36 cellular contexts compared by ENCODE assay signal in the genomic region with DNA sequence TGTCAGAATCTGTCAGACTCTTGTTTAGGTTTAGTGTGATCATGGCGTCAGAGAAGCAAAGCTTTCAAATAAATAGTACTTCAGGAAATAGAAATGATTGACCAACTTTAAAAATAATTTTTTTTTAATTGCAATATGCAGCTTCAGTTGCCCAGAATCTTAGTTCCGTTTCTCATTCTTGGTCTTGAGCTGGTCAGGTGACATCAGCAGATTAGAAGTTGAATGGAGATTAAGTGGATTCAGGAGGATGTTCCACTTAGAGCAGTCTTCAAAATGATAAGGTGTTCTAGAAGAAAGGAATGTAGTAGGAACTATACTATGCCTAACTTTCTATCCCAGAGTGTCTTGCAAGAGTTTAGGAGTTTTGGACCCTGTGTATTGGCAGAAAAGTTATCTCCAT.
"Had no signal": no experiment of that assay in that cellular context is flagged by ENCODE, and none has a peak within 500 bp of the region (broad histone marks: within the 10 kb centered on the region; RNA-seq: fewer than 3 reads in every experiment).

No MANE protein-coding gene starts in this region.

- H3K79me2 ChIP-seq: hepatocyte had no signal

- H3K9me3 Mint-ChIP-seq: activated naive CD8-positive, alpha-beta T cell treated with anti-CD3 and anti-CD28 coated beads for 36 hours; activated naive CD8-positive, alpha-beta T cell treated with anti-CD3 and anti-CD28 coated beads, Interleukin-2, amount 50 U/mL, for 24 hours; effector memory CD8-positive, alpha-beta T cell; T-helper 2 cell treated with Interferon-gamma antibody and Interleukin-4, amounts not matched to agents 5 μg/mL and 100 μg/mL, for 36 hours had no signal

- H3K27me3 ChIP-seq: brain microvascular endothelial cell, esophagus muscularis mucosa, gastroesophageal sphincter, heart right ventricle, hepatocyte had no signal

- H3K4me3 Mint-ChIP-seq: activated CD4-positive, alpha-beta T cell treated with anti-CD3 and anti-CD28 coated beads, Interleukin-2, amount 10 ng/mL, durations not matched to agents 7 days and 5 days; activated CD8-positive, alpha-beta memory T cell treated with anti-CD3 and anti-CD28 coated beads, Interleukin-2, amount 10 ng/mL, durations not matched to agents 7 days and 5 days; activated CD8-positive, alpha-beta T cell treated with anti-CD3 and anti-CD28 coated beads, Interleukin-2, amount 10 ng/mL, durations not matched to agents 7 days and 5 days; activated naive CD4-positive, alpha-beta T cell treated with anti-CD3 and anti-CD28 coated beads for 36 hours; activated naive CD4-positive, alpha-beta T cell treated with anti-CD3 and anti-CD28 coated beads, Interleukin-2, amount 50 U/mL, for 24 hours; activated naive CD8-positive, alpha-beta T cell treated with anti-CD3 and anti-CD28 coated beads for 36 hours; activated naive CD8-positive, alpha-beta T cell treated with anti-CD3 and anti-CD28 coated beads, Interleukin-2, amount 50 U/mL, for 24 hours; activated T-helper 1 cell treated with anti-CD3 and anti-CD28 coated beads, Interleukin-12 subunit alpha, Interleukin-12 subunit beta, Interleukin-2, Interleukin-4 antibody, amounts not matched to agents 30 ng/mL and 10 ng/mL and 1 ng/mL, durations not matched to agents 14 hours and 24 hours and 36 hours; effector memory CD8-positive, alpha-beta T cell; T-helper 17 cell; T-helper 2 cell treated with Interferon-gamma antibody and Interleukin-4, amounts not matched to agents 5 μg/mL and 100 μg/mL, for 36 hours; WTC11 had no signal

- H3K27ac ChIP-seq: brain microvascular endothelial cell, esophagus muscularis mucosa, gastroesophageal sphincter, heart right ventricle, hepatocyte, VCaP had no signal

- DNase-seq: activated CD4-positive, alpha-beta T cell treated with anti-CD3 and anti-CD28 coated beads for 1 hour; activated CD4-positive, alpha-beta T cell treated with anti-CD3 and anti-CD28 coated beads for 4 hours; activated CD4-positive, alpha-beta T cell treated with anti-CD3 and anti-CD28 coated beads, Interleukin-2, amount 10 ng/mL, durations not matched to agents 7 days and 5 days; activated CD4-positive, alpha-beta T cell treated with anti-CD3 and anti-CD28 coated beads, Interleukin-2, amount 50 U/mL, for 4 hours; activated CD8-positive, alpha-beta memory T cell treated with anti-CD3 and anti-CD28 coated beads, Interleukin-2, amount 10 ng/mL, durations not matched to agents 7 days and 5 days; activated CD8-positive, alpha-beta memory T cell treated with anti-CD3 and anti-CD28 coated beads, Interleukin-2, amount 50 U/mL, for 4 hours; activated CD8-positive, alpha-beta T cell treated with anti-CD3 and anti-CD28 coated beads, Interleukin-2, amount 10 ng/mL, durations not matched to agents 7 days and 5 days; activated effector memory CD4-positive, alpha-beta T cell treated with anti-CD3 and anti-CD28 coated beads, Interleukin-2, amount 50 U/mL, for 16 hours; activated naive CD4-positive, alpha-beta T cell treated with anti-CD3 and anti-CD28 coated beads for 36 hours; activated naive CD8-positive, alpha-beta T cell treated with anti-CD3 and anti-CD28 coated beads for 36 hours; activated naive CD8-positive, alpha-beta T cell treated with anti-CD3 and anti-CD28 coated beads, Interleukin-2, amount 50 U/mL, for 24 hours; activated T-cell treated with anti-CD3 and anti-CD28 coated beads, Interleukin-2, amount 50 U/mL, for 1 hour; activated T-cell treated with anti-CD3 and anti-CD28 coated beads, Interleukin-2, amount 50 U/mL, for 48 hours; amniotic stem cell; anterior cingulate cortex; brain microvascular endothelial cell; cortex of kidney; dermis blood vessel endothelial cell; effector CD4-positive, alpha-beta T cell; effector memory CD8-positive, alpha-beta T cell; foreskin melanocyte; heart right ventricle; T-helper 1 cell; T-helper 17 cell had no signal

- H3K4me2 ChIP-seq: hepatocyte had no signal

- H3K27me3 Mint-ChIP-seq: activated CD4-positive, alpha-beta T cell treated with anti-CD3 and anti-CD28 coated beads, Interleukin-2, amount 10 ng/mL, durations not matched to agents 7 days and 5 days; activated CD8-positive, alpha-beta memory T cell treated with anti-CD3 and anti-CD28 coated beads, Interleukin-2, amount 10 ng/mL, durations not matched to agents 7 days and 5 days; activated naive CD4-positive, alpha-beta T cell treated with anti-CD3 and anti-CD28 coated beads, Interleukin-2, amount 50 U/mL, for 24 hours; activated naive CD8-positive, alpha-beta T cell treated with anti-CD3 and anti-CD28 coated beads for 36 hours; activated naive CD8-positive, alpha-beta T cell treated with anti-CD3 and anti-CD28 coated beads, Interleukin-2, amount 50 U/mL, for 24 hours; effector memory CD8-positive, alpha-beta T cell; T-helper 17 cell had no signal

- ATAC-seq: activated CD8-positive, alpha-beta memory T cell treated with anti-CD3 and anti-CD28 coated beads, Interleukin-2, amount 10 ng/mL, durations not matched to agents 7 days and 5 days; activated CD8-positive, alpha-beta T cell treated with anti-CD3 and anti-CD28 coated beads, Interleukin-2, amount 10 ng/mL, durations not matched to agents 7 days and 5 days; activated naive CD8-positive, alpha-beta T cell treated with anti-CD3 and anti-CD28 coated beads, Interleukin-2, amount 50 U/mL, for 24 hours; effector memory CD8-positive, alpha-beta T cell; gastroesophageal sphincter; heart right ventricle; T-helper 17 cell had no signal

- FAIRE-seq: astrocyte, bronchial epithelial cell, colon had no signal

- H2AFZ ChIP-seq: hepatocyte had no signal

- H3K27ac Mint-ChIP-seq: activated CD4-positive, alpha-beta T cell treated with anti-CD3 and anti-CD28 coated beads, Interleukin-2, amount 10 ng/mL, durations not matched to agents 7 days and 5 days; activated CD8-positive, alpha-beta memory T cell treated with anti-CD3 and anti-CD28 coated beads, Interleukin-2, amount 10 ng/mL, durations not matched to agents 7 days and 5 days; activated CD8-positive, alpha-beta T cell treated with anti-CD3 and anti-CD28 coated beads, Interleukin-2, amount 10 ng/mL, durations not matched to agents 7 days and 5 days; activated naive CD4-positive, alpha-beta T cell treated with anti-CD3 and anti-CD28 coated beads for 36 hours; activated naive CD8-positive, alpha-beta T cell treated with anti-CD3 and anti-CD28 coated beads for 36 hours; activated naive CD8-positive, alpha-beta T cell treated with anti-CD3 and anti-CD28 coated beads, Interleukin-2, amount 50 U/mL, for 24 hours; activated T-helper 1 cell treated with anti-CD3 and anti-CD28 coated beads, Interleukin-12 subunit alpha, Interleukin-12 subunit beta, Interleukin-2, Interleukin-4 antibody, amounts not matched to agents 30 ng/mL and 10 ng/mL and 1 ng/mL, durations not matched to agents 14 hours and 24 hours and 36 hours; activated T-helper 2 cell treated with anti-CD3 and anti-CD28 coated beads, Interferon-gamma antibody, Interleukin-2, Interleukin-4, amounts not matched to agents 10 μg/mL and 5 μg/mL and 100 μg/mL, durations not matched to agents 14 hours and 24 hours and 36 hours; T-helper 17 cell; T-helper 2 cell treated with Interferon-gamma antibody and Interleukin-4, amounts not matched to agents 5 μg/mL and 100 μg/mL, for 36 hours had no signal

- H3K4me3 ChIP-seq: esophagus muscularis mucosa, gastroesophageal sphincter, heart right ventricle, hepatocyte had no signal
